ENCODE assay signal across 16 cellular contexts in genomic region chr1:3492545-3493246, GRCh38. TPM values are rescaled to one million over a fixed set of nuclear protein-coding genes. Genes with fewer than 3 reads are reported as not detected.
DNase-seq lines count a peak whose midpoint lies in the region; ATAC-seq and TF ChIP-seq lines count a peak whose summit lies in the region.
"Had no signal": no experiment of that assay in that cellular context is flagged by ENCODE, and none has a peak within 500 bp of the region (broad histone marks: within the 10 kb centered on the region; RNA-seq: fewer than 3 reads in every experiment).

No MANE protein-coding gene starts in this region.

- peaks cover 4 to 14% (median 12%) of the 10 kb centered on the region in 4 donors for H3K4me1 ChIP-seq in stomach
- H3K4me1 ChIP-seq: BE2C, Caco-2, HAP-1 had no signal

- TF ChIP-seq POLR2A in stomach (IDR thresholded peaks at IDR 0.05): no peak

- WGBS in stomach, 5 donors: 61 to 82% (median 64%) methylated on average over 9 to 17 of the region's 17 CpGs

- peaks cover 0 to 20% (median 2%) of the 10 kb centered on the region in 4 donors for H3K36me3 ChIP-seq in stomach
- H3K36me3 ChIP-seq: BE2C, HAP-1 had no signal

- peaks cover 0 to 6% (median 2%) of the 10 kb centered on the region in 4 donors for H3K9me3 ChIP-seq in stomach
- H3K9me3 ChIP-seq: BE2C, Caco-2 had no signal

- H3K4me3 ChIP-seq in stomach: no peak overlapping the region
- H3K4me3 ChIP-seq: HAP-1, K562 had no signal

- no peaks in the 10 kb centered on the region for H3K27me3 ChIP-seq in stomach
- H3K27me3 ChIP-seq: BE2C had no signal

- intact Hi-C loops in stomach (cut with DNase I; ENCODE audit: low total_unique reads): loop anchor here (5.0 kb wide), 1 partner anchor 125 kb away; no protein-coding TSS in a partner anchor

- ATAC-seq in GM18907 (IDR thresholded peaks at IDR 0.05; ENCODE audit: unreplicated experiment): no peak
- ATAC-seq in HG03175 (IDR thresholded peaks at IDR 0.05; ENCODE audit: unreplicated experiment): no peak
- ATAC-seq: K562 had no signal

- H3K27ac ChIP-seq in VCaP: 0 out of 2 replicates have a peak overlapping the region, but pooled peaks have one; percentile 1
- no peak overlapping the region for H3K27ac ChIP-seq in stomach

- TF ChIP-seq CTCF in VCaP (conservative IDR thresholded peaks at IDR 0.05): no peak
- TF ChIP-seq CTCF in stomach (IDR thresholded peaks at IDR 0.05): no peak

- no peak for TF ChIP-seq EP300 in stomach (IDR thresholded peaks at IDR 0.05)

- DNase-seq in COLO668 (lab: John Stamatoyannopoulos, UW; ENCODE audit: unreplicated experiment): peak; percentile 77
- DNase-seq in NCI-H69 (lab: John Stamatoyannopoulos, UW): peak; percentile 11
- DNase-seq in stomach: peak; percentile 34
- no peak for DNase-seq in AG20443 (ENCODE audit: low spot score)
- DNase-seq: BE2C; Caco-2; CD4-positive, CD25-positive, alpha-beta regulatory T cell; CD8-positive, alpha-beta memory T cell; DND-41; EL; IMR-90 had no signal

RNA-seq across cellular contexts. Expression of gene ARHGEF16, which starts 38.2 kb away (rescaled TPM):
- 100 to 1,000 TPM in 2 of 5 donors, 10 to 100 TPM in 3; 16.9 to 149 (median 51.0) TPM for total RNA-seq in stomach
- polyA plus RNA-seq in stomach: 10 to 100 TPM; 14.6 to 28.4 (median 23.1) TPM
- total RNA-seq: CD4-positive, CD25-positive, alpha-beta regulatory T cell; CD8-positive, alpha-beta memory T cell had no signal
- polyA plus RNA-seq: CD4-positive, CD25-positive, alpha-beta regulatory T cell had no signal
